16 cellular contexts compared by ENCODE assay signal in the genomic region with DNA sequence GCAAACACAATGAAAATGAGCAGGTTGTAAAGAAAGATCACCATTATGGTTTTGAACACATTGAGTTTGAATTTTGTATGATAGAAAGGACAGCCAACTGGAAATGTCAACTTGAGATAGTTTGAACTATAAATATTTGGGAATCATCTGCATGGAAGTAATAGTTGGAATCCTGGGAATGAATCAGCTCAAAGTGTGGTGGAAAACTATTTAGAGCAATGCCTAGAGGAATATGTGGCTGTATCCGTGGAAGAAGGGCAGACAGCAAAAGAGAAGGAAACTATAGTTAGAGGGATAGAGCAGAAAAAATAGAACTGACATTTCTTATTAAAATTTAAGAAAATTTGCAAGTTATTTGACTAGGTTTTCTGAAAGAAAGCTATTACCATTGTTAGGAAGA.
DNase-seq lines count a peak whose midpoint lies in the region; FAIRE-seq and TF ChIP-seq lines count a peak whose summit lies in the region.
"Had no signal": no experiment of that assay in that cellular context is flagged by ENCODE, and none has a peak within 500 bp of the region (broad histone marks: within the 10 kb centered on the region; RNA-seq: fewer than 3 reads in every experiment).

No MANE protein-coding gene starts in this region.

- H3K4me3 Mint-ChIP-seq in osteocyte (ENCODE audit: unreplicated experiment), result no peak overlapping the region

- peak overlapping the region; percentile 68 for H3K27ac Mint-ChIP-seq in osteocyte (ENCODE audit: unreplicated experiment)

- H3K9me3 Mint-ChIP-seq in osteocyte (ENCODE audit: unreplicated experiment), result no peaks in the 10 kb centered on the region

- TF ChIP-seq CTCF in fibroblast of mammary gland (conservative IDR thresholded peaks at IDR 0.05; ENCODE audit: control insufficient read depth, insufficient read depth, low read depth, low read length) (no peak), osteocyte (IDR thresholded peaks at IDR 0.05) (no peak)

- H3K27me3 Mint-ChIP-seq in osteocyte (ENCODE audit: unreplicated experiment), result no peaks in the 10 kb centered on the region

- DNase-seq in EH (ENCODE audit: low read depth) (peak; percentile 78), M059J (ENCODE audit: low read depth) (peak; percentile 51), fibroblast of mammary gland (ENCODE audit: low read depth) (peak; percentile 16), osteocyte (ENCODE audit: extremely low spot score, unreplicated experiment) (no peak), GM12891 (ENCODE audit: insufficient read length, low spot score) (no peak), hepatic stellate cell (ENCODE audit: low spot score) (no peak)
- DNase-seq in activated CD8-positive, alpha-beta memory T cell treated with anti-CD3 and anti-CD28 coated beads for 24 hours, result no peak
- DNase-seq: DMS 273 treated with DMSO at 0.1 percent for 48 hours, MG63, NCI-H1092 treated with DMSO at 0.1 percent for 48 hours, NCI-H524 treated with DMSO at 0.1 percent for 48 hours, Right ventricle myocardium superior had no signal

- no peak for TF ChIP-seq POLR2A in GM12891 (IDR thresholded peaks at IDR 0.05; ENCODE audit: low read depth, low read length)

- no peak overlapping the region for H3K4me3 ChIP-seq in fibroblast of mammary gland (ENCODE audit: control insufficient read depth, low read depth, low read length)
- H3K4me3 ChIP-seq: HAP-1, MG63, SK-N-MC had no signal

- FAIRE-seq in GM12891 (lab: Jason Lieb, UNC), result no peak
- FAIRE-seq: A204.1, HepG2 had no signal

- H3K36me3 Mint-ChIP-seq in osteocyte (ENCODE audit: unreplicated experiment), result no peaks in the 10 kb centered on the region

- peaks cover 38% of the 10 kb centered on the region for H3K4me1 Mint-ChIP-seq in osteocyte (ENCODE audit: unreplicated experiment)

TF ChIP-seq in GM12891, 5 proteins besides CTCF, POLR2A, EP300 and RAD21:
- no peak for TF ChIP-seq PAX5 (IDR thresholded peaks at IDR 0.05; ENCODE audit: insufficient read depth, low read length, severe bottlenecking)
- TF ChIP-seq TAF1 (IDR thresholded peaks at IDR 0.05; ENCODE audit: low read depth, low read length), result no peak
- no peak for TF ChIP-seq POLR2AphosphoS5 (IDR thresholded peaks at IDR 0.05; ENCODE audit: low read depth, low read length)
- no peak for TF ChIP-seq POU2F2 (IDR thresholded peaks at IDR 0.05; ENCODE audit: low read depth, low read length)

Comparison
In these comparisons a context has a peak if more than half of its experiments do, and no peak if none do; other contexts are left out.
1. DNase-seq: peak in EH (single experiment), M059J (single experiment) and fibroblast of mammary gland (single experiment); none in osteocyte (single experiment), GM12891 (single experiment), activated CD8-positive, alpha-beta memory T cell treated with anti-CD3 and anti-CD28 coated beads for 24 hours (single experiment) and hepatic stellate cell (single experiment).